8 cellular contexts compared by ENCODE assay signal in the genomic region with DNA sequence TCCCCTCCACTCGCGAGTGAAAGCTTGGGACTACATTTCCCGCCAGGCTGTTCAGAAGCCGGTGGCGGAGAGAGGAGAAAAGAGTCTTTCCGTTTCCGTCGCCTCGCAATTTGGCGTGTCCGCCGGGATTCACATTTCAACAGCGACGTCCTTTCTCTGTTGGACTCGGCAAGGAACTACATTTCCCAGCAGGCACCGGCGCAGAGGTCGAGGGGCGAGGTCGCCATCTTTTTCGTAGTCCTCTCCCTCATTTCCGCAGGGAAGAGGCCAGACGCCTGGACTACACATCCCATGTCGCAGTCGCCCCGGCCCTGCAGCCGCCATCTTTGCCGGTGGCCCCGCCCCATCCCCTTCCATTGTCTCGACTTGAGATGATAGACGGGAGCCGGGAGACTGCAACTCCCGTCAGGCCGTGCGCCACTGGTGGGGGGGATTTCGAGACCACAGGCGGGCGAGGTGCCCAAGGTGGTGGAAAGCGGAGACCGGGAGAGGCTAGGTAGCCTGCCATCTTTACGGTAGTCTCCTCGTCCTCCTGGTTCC. TPM values are rescaled to one million over a fixed set of nuclear protein-coding genes. Genes with fewer than 3 reads are reported as not detected.
DNase-seq lines count a peak whose midpoint lies in the region; ATAC-seq and TF ChIP-seq lines count a peak whose summit lies in the region.

No MANE protein-coding gene starts in this region.

- H3K27ac Mint-ChIP-seq in activated CD4-positive, alpha-beta T cell treated with anti-CD3 and anti-CD28 coated beads for 36 hours = peak overlapping the region; percentile 100

- peak; percentile 83 for ATAC-seq in HG03439 (IDR thresholded peaks at IDR 0.05; ENCODE audit: unreplicated experiment)
- peak; percentile 85 for ATAC-seq in activated CD4-positive, alpha-beta T cell treated with anti-CD3 and anti-CD28 coated beads for 36 hours

- H3K36me3 ChIP-seq in kidney epithelial cell (ENCODE audit: control insufficient read depth, insufficient read depth, low read length) = no peaks in the 10 kb centered on the region

- DNase-seq in AG09319 (ENCODE audit: extremely low read depth, low read depth) (peak; percentile 99), GM19238 (ENCODE audit: insufficient read length, low spot score) (peak; percentile 93), NCI-H510A (lab: John Stamatoyannopoulos, UW) (peak; percentile 99), choroid plexus epithelial cell (ENCODE audit: low read depth) (peak; percentile 100), kidney epithelial cell (ENCODE audit: low read depth) (peak; percentile 97)
- peak; percentile 100 for DNase-seq in activated CD4-positive, alpha-beta T cell treated with anti-CD3 and anti-CD28 coated beads for 36 hours
- peak; percentile 100 for DNase-seq in stimulated activated CD4-positive, alpha-beta T cell treated with anti-CD3 and anti-CD28 coated beads, Interleukin-15, amount 100 ng/mL, for 24 hours

- H3K36me3 Mint-ChIP-seq in activated CD4-positive, alpha-beta T cell treated with anti-CD3 and anti-CD28 coated beads for 36 hours (ENCODE audit: low read depth) = no peaks in the 10 kb centered on the region

- H3K4me1 Mint-ChIP-seq in activated CD4-positive, alpha-beta T cell treated with anti-CD3 and anti-CD28 coated beads for 36 hours = peaks cover 20% of the 10 kb centered on the region

- TF ChIP-seq CTCF in AG09319 (IDR thresholded peaks at IDR 0.05; ENCODE audit: low read depth, low read length) (no peak), choroid plexus epithelial cell (conservative IDR thresholded peaks at IDR 0.05; ENCODE audit: low read depth, low read length) (no peak), kidney epithelial cell (IDR thresholded peaks at IDR 0.05; ENCODE audit: insufficient read depth, low read length, poor library complexity, severe bottlenecking) (no peak)

- peak overlapping the region; percentile 88 for H3K4me3 Mint-ChIP-seq in activated CD4-positive, alpha-beta T cell treated with anti-CD3 and anti-CD28 coated beads for 36 hours

- peak overlapping the region; percentile 97 for H3K4me3 ChIP-seq in choroid plexus epithelial cell (ENCODE audit: low read depth, low read length)
- peak overlapping the region; percentile 58 for H3K4me3 ChIP-seq in kidney epithelial cell (ENCODE audit: low read depth, low read length)

- H3K27me3 ChIP-seq in kidney epithelial cell (ENCODE audit: control insufficient read depth, insufficient read depth, low read length) = no peaks in the 10 kb centered on the region

- no peaks in the 10 kb centered on the region for H3K27me3 Mint-ChIP-seq in activated CD4-positive, alpha-beta T cell treated with anti-CD3 and anti-CD28 coated beads for 36 hours

- H3K9me3 Mint-ChIP-seq in activated CD4-positive, alpha-beta T cell treated with anti-CD3 and anti-CD28 coated beads for 36 hours (ENCODE audit: low read depth) = no peaks in the 10 kb centered on the region

- intact Hi-C loops in activated CD4-positive, alpha-beta T cell treated with anti-CD3 and anti-CD28 coated beads for 36 hours (cut with DNase I, micrococcal nuclease) = loop anchor here (1.0 to 10.0 kb wide), 24 partner anchors 19 to 1115 kb away; a partner anchor contains a TSS

- CTCF ChIA-PET in activated CD4-positive, alpha-beta T cell treated with anti-CD3 and anti-CD28 coated beads for 36 hours (lab: Charles Lee) = interaction anchor here (0.7 to 1.0 kb wide), 2 partner anchors 21 to 78 kb away, joined by 9 to 12 read pairs; no protein-coding TSS in a partner anchor

- POLR2A ChIA-PET in activated CD4-positive, alpha-beta T cell treated with anti-CD3 and anti-CD28 coated beads for 36 hours (lab: Charles Lee) = interaction anchor here (0.7 to 0.8 kb wide), 2 partner anchors 35 to 175 kb away, joined by 3 read pairs; no protein-coding TSS in a partner anchor

RNA-seq across cellular contexts. Expression of a gene that starts 0.9 kb away (rescaled TPM):
- 10 to 100 TPM; 23.7 to 31.4 TPM for total RNA-seq in activated CD4-positive, alpha-beta T cell treated with anti-CD3 and anti-CD28 coated beads for 36 hours
- 36.4 and 37.9 TPM in 2 replicates for total RNA-seq in kidney epithelial cell

RNA-seq across cellular contexts. Expression of a gene that starts 26.1 kb away (rescaled TPM):
- under 1 TPM; 0.18 TPM for total RNA-seq in activated CD4-positive, alpha-beta T cell treated with anti-CD3 and anti-CD28 coated beads for 36 hours
- 1.4 and 2.1 TPM in 2 replicates for total RNA-seq in kidney epithelial cell

RNA-seq across cellular contexts. Expression of a gene that starts 26.4 kb away (rescaled TPM):
- total RNA-seq in activated CD4-positive, alpha-beta T cell treated with anti-CD3 and anti-CD28 coated beads for 36 hours = 1 to 10 TPM; 6.9 to 7.9 TPM
- total RNA-seq in kidney epithelial cell = 35.3 and 37.9 TPM in 2 replicates

RNA-seq across cellular contexts. Expression of a gene that starts 28.6 kb away (rescaled TPM):
- 10 to 100 TPM; 19.5 to 20.4 TPM for total RNA-seq in activated CD4-positive, alpha-beta T cell treated with anti-CD3 and anti-CD28 coated beads for 36 hours
- total RNA-seq in kidney epithelial cell = 43.1 and 46.3 TPM in 2 replicates

RNA-seq across cellular contexts. Expression of a gene that starts 35.1 kb away (rescaled TPM):
- 10 to 100 TPM; 18.5 to 21.7 TPM for total RNA-seq in activated CD4-positive, alpha-beta T cell treated with anti-CD3 and anti-CD28 coated beads for 36 hours
- total RNA-seq in kidney epithelial cell = 7.2 TPM in 2 replicates

Comparison
In these comparisons a context has a peak if more than half of its experiments do, and no peak if none do; other contexts are left out.
1. Peak in every context shown above with its lines: DNase-seq, ATAC-seq and H3K4me3 ChIP-seq.